In the genomic region with DNA sequence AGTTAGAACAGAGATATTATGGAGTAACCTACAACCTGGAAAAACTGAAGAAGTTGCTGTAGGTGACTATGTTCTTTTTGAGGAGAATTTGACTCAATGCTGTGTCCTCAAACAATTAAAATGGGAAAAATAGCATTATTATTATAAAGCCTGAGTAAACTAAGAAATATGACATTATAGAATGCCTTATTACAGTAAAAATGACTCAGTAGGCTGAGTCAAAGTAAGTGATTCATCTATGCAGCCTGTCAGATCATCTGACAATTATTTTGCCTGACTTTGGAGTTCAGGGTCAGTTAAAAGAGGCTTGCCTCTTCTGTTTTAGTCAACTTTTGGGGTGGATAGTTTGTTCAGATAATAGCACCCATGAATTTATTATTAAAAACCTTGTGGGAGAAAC, we compare ENCODE assay signal across 19 cellular contexts.
DNase-seq lines count a peak whose midpoint lies in the region; ATAC-seq, FAIRE-seq and TF ChIP-seq lines count a peak whose summit lies in the region.
"Had no signal": no experiment of that assay in that cellular context is flagged by ENCODE, and none has a peak within 500 bp of the region (broad histone marks: within the 10 kb centered on the region; RNA-seq: fewer than 3 reads in every experiment).

No MANE protein-coding gene starts in this region.

- H3K27me3 ChIP-seq in skeletal muscle satellite cell (ENCODE audit: control insufficient read depth, insufficient read depth, low read length): no peaks in the 10 kb centered on the region
- no peaks in the 10 kb centered on the region for H3K27me3 ChIP-seq in mesendoderm (ENCODE audit: insufficient read depth, low read length, poor library complexity)
- H3K27me3 ChIP-seq: MG63, SJCRH30 had no signal

- H3K18ac ChIP-seq in mesendoderm (ENCODE audit: low read length): no peak overlapping the region

- H3K23ac ChIP-seq in mesendoderm (ENCODE audit: low read length): no peak overlapping the region

- no peaks in the 10 kb centered on the region for H3K9me3 ChIP-seq in skeletal muscle satellite cell (replicated peaks; ENCODE audit: low read length)
- H3K9me3 ChIP-seq: SJCRH30 had no signal

- no peak for ATAC-seq in GM18909 (IDR thresholded peaks at IDR 0.05; ENCODE audit: poor library complexity, unreplicated experiment)
- ATAC-seq: left ventricle myocardium superior had no signal

- H3K56ac ChIP-seq in mesendoderm (ENCODE audit: low read length): no peak overlapping the region

- intact Hi-C loops in posterior vena cava (cut with DNase I): no loop called here

- DNase-seq in H54 (ENCODE audit: insufficient read length, low spot score) (peak; percentile 7), SW 1271 (lab: John Stamatoyannopoulos, UW) (peak; percentile 13 to 52), fibroblast of pulmonary artery (ENCODE audit: low read depth) (peak; percentile 61), mesendoderm (no peak), posterior vena cava (ENCODE audit: low spot score) (no peak)
- DNase-seq: activated B cell treated with CpG ODN at 0.5 μM for 24 hours; activated T-cell treated with anti-CD3 and anti-CD28 coated beads, Interleukin-2, amount 50 U/mL, for 4 hours; central memory CD4-positive, alpha-beta T cell; DMS 273 treated with DMSO at 0.1 percent for 48 hours; H7; left ventricle myocardium superior; NCI-H446 treated with DMSO at 0.1 percent for 48 hours; occipital lobe; SJCRH30; stimulated activated CD4-positive, alpha-beta T cell treated with anti-CD3 and anti-CD28 coated beads, Interleukin-4, amount 100 ng/mL, for 24 hours had no signal

- H4K8ac ChIP-seq in mesendoderm (ENCODE audit: low read depth, low read length): no peak overlapping the region

- TF ChIP-seq POLR2A in H54 (IDR thresholded peaks at IDR 0.05; ENCODE audit: low read depth, low read length): no peak

- H3K27ac ChIP-seq in mesendoderm (ENCODE audit: low read depth, low read length): no peak overlapping the region
- H3K27ac ChIP-seq: SJCRH30 had no signal

- H3K9ac ChIP-seq in skeletal muscle satellite cell (ENCODE audit: low read depth, low read length): peak overlapping the region; percentile 73
- no peak overlapping the region for H3K9ac ChIP-seq in mesendoderm (ENCODE audit: low read length)

- peak; percentile 94 for FAIRE-seq in H54 (lab: Jason Lieb, UNC)
- FAIRE-seq: GM12892 had no signal

- H3K4me1 ChIP-seq in skeletal muscle satellite cell (ENCODE audit: control insufficient read depth, insufficient read depth, low read length) (peaks cover 24% of the 10 kb centered on the region), mesendoderm (ENCODE audit: control insufficient read depth, low read depth, low read length) (no peaks in the 10 kb centered on the region)
- H3K4me1 ChIP-seq: SJCRH30 had no signal

- H2BK5ac ChIP-seq in mesendoderm (ENCODE audit: low read length): no peak overlapping the region

- no peak overlapping the region for H2AK5ac ChIP-seq in mesendoderm (ENCODE audit: low read length)

- H2BK15ac ChIP-seq in mesendoderm (replicated peaks; ENCODE audit: low read depth): no peak overlapping the region

- H4K5ac ChIP-seq in mesendoderm (ENCODE audit: low read length): no peak overlapping the region

- H3K79me2 ChIP-seq in mesendoderm (ENCODE audit: control insufficient read depth, insufficient read depth, low read length): no peaks in the 10 kb centered on the region

- no peaks in the 10 kb centered on the region for H3K36me3 ChIP-seq in skeletal muscle satellite cell (ENCODE audit: insufficient read depth, low read length)
- H3K36me3 ChIP-seq in mesendoderm (ENCODE audit: control insufficient read depth, insufficient read depth, low read length): no peaks in the 10 kb centered on the region
- H3K36me3 ChIP-seq: MG63, SJCRH30 had no signal

- no peaks in the 10 kb centered on the region for H3K79me1 ChIP-seq in mesendoderm (ENCODE audit: low read length)

- H2BK120ac ChIP-seq in mesendoderm (ENCODE audit: low read depth, low read length): no peak overlapping the region

- H3K4ac ChIP-seq in mesendoderm (ENCODE audit: low read depth, low read length): no peak overlapping the region

- H3K4me3 ChIP-seq in fibroblast of pulmonary artery (replicated peaks; ENCODE audit: low read depth, low read length): no peak overlapping the region
- H3K4me3 ChIP-seq in skeletal muscle satellite cell (ENCODE audit: low read length): peak overlapping the region; percentile 16
- H3K4me3 ChIP-seq in mesendoderm (ENCODE audit: low read length): no peak overlapping the region
- H3K4me3 ChIP-seq: MG63, SJCRH30 had no signal

- no peak for TF ChIP-seq CTCF in fibroblast of pulmonary artery (IDR thresholded peaks at IDR 0.05; ENCODE audit: low read length, missing control alignments)

- peak overlapping the region; percentile 64 for H3K4me2 ChIP-seq in skeletal muscle satellite cell (ENCODE audit: low read length)
- no peak overlapping the region for H3K4me2 ChIP-seq in mesendoderm (ENCODE audit: low read length)

Comparison
In these comparisons a context has a peak if more than half of its experiments do, and no peak if none do; other contexts are left out.
1. DNase-seq: peak in H54 (single experiment), SW 1271 (2 of 2) and fibroblast of pulmonary artery (single experiment); none in mesendoderm (single experiment) and posterior vena cava (single experiment).